11 cellular contexts compared by ENCODE assay signal in genomic region chr19:2417436-2417835, GRCh38. TPM values are rescaled to one million over a fixed set of nuclear protein-coding genes. Genes with fewer than 3 reads are reported as not detected.
"Had no signal": no experiment of that assay in that cellular context is flagged by ENCODE, and none has a peak within 500 bp of the region (broad histone marks: within the 10 kb centered on the region; RNA-seq: fewer than 3 reads in every experiment).

No MANE protein-coding gene starts in this region.

RNA-seq across cellular contexts. Expression of gene TMPRSS9, which starts 57.4 kb away (rescaled TPM):
- total RNA-seq: activated CD4-positive, alpha-beta T cell treated with anti-CD3 and anti-CD28 coated beads, Interleukin-2, amount 10 ng/mL, durations not matched to agents 24 days and 14 days; activated CD8-positive, alpha-beta memory T cell treated with anti-CD3 and anti-CD28 coated beads for 36 hours; activated CD8-positive, alpha-beta T cell treated with anti-CD3 and anti-CD28 coated beads for 36 hours; activated T-helper 2 cell treated with anti-CD3 and anti-CD28 coated beads, Interferon-gamma antibody, Interleukin-2, Interleukin-4, amounts not matched to agents 10 μg/mL and 5 μg/mL and 100 μg/mL, durations not matched to agents 14 hours and 24 hours and 36 hours; body of pancreas; LHCN-M2; Right ventricle myocardium inferior; RPMI7951; SK-MEL-5; T-cell; T-helper 17 cell had no signal
